In genomic region chr9:89309608-89310485, GRCh38 we compare ENCODE assay signal across 8 cellular contexts. TPM values are rescaled to one million over a fixed set of nuclear protein-coding genes. Genes with fewer than 3 reads are reported as not detected.
DNase-seq lines count a peak whose midpoint lies in the region; ATAC-seq, FAIRE-seq and TF ChIP-seq lines count a peak whose summit lies in the region.

No MANE protein-coding gene starts in this region.

- H3K27ac ChIP-seq in coronary artery (peak overlapping the region; percentile 100), muscle layer of duodenum (ENCODE audit: low read length) (peak overlapping the region; percentile 98)

- H3K4me1 ChIP-seq in muscle layer of duodenum (ENCODE audit: control insufficient read depth in 1 of 2, insufficient read depth in 2 of 2, low read length in 2 of 2): peaks cover 0 to 9% of the 10 kb centered on the region in 2 donors

- ATAC-seq in GM21723 (IDR thresholded peaks at IDR 0.05; ENCODE audit: unreplicated experiment) (no peak), GM19035 (IDR thresholded peaks at IDR 0.05; ENCODE audit: unreplicated experiment) (no peak), GM21515 (IDR thresholded peaks at IDR 0.05; ENCODE audit: unreplicated experiment) (no peak)

- DNase-seq in GM12892 (ENCODE audit: insufficient read length): no peak
- peak; percentile 47 for DNase-seq in RKO (ENCODE audit: low spot score)
- no peak for DNase-seq in coronary artery (ENCODE audit: low spot score)
- DNase-seq in T1000 (lab: John Stamatoyannopoulos, UW): no peak

- no peaks in the 10 kb centered on the region for H3K9me3 ChIP-seq in muscle layer of duodenum (ENCODE audit: control insufficient read depth in 1 of 2, low read length in 2 of 2)

- TF ChIP-seq POLR2A in GM12892 (IDR thresholded peaks at IDR 0.05; ENCODE audit: low read depth, low read length): no peak

- no peak for TF ChIP-seq CTCF in coronary artery (IDR thresholded peaks at IDR 0.05)

- H3K4me3 ChIP-seq in coronary artery (peak overlapping the region; percentile 92), muscle layer of duodenum (ENCODE audit: low read depth in 1 of 2, low read length in 2 of 2) (peak overlapping the region; percentile 70 to 78)

- H3K27me3 ChIP-seq in muscle layer of duodenum (ENCODE audit: low read depth, low read length): no peaks in the 10 kb centered on the region

- FAIRE-seq in GM12892 (lab: Jason Lieb, UNC): peak; percentile 53

- peaks cover 0 to 4% of the 10 kb centered on the region in 2 donors for H3K36me3 ChIP-seq in muscle layer of duodenum (ENCODE audit: control insufficient read depth in 1 of 2, insufficient read depth in 2 of 2, low read length in 2 of 2)

RNA-seq across cellular contexts. Expression of gene CKS2, which starts 1.1 kb away (rescaled TPM):
- polyA plus RNA-seq in GM12892 (2012; ENCODE audit: missing spikeins): 339 TPM

RNA-seq across cellular contexts. Expression of gene SECISBP2, which starts 8.5 kb away (rescaled TPM):
- polyA plus RNA-seq in GM12892 (2012; ENCODE audit: missing spikeins): 36.2 TPM
